Comparison of ENCODE assay signal across 8 cellular contexts in the genomic region with DNA sequence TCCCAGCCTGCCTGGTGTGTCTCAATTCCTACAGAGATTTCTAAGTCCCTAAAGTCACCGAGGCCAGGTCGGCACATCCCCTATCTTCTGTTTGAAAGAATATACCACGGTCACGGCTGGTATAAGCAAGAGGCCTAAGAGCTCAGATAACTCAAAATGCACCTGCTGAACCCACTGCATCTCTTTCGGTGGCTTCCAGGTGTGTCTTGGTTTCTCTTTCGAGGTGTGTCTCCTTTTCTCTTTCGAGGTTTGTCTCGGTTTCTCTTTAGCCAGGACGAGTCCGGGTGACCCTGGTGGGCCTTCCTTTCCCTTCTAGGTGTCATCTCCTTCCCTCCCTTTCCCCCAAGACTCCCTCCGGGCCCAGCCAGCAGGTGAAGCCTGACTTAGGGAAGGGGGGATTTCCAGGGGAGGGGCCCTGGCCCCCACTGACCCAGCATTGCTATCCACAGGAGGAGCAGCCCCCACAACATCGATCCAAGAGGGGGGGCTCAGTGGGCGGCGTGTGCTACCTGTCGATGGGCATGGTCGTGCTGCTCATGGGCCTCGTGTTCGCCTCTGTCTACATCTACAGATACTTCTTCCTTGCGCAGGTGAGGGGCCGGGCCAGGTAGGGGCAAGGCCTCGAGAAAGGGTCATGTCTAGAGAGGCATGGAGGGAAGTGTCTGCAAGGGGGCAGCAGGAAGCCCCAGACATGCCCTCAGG. TPM values are rescaled to one million over a fixed set of nuclear protein-coding genes. Genes with fewer than 3 reads are reported as not detected.
DNase-seq lines count a peak whose midpoint lies in the region; ATAC-seq and TF ChIP-seq lines count a peak whose summit lies in the region.
"Had no signal": no experiment of that assay in that cellular context is flagged by ENCODE, and none has a peak within 500 bp of the region (broad histone marks: within the 10 kb centered on the region; RNA-seq: fewer than 3 reads in every experiment).

No MANE protein-coding gene starts in this region.

- H4K8ac ChIP-seq in trophoblast cell (ENCODE audit: low read depth, low read length), result no peak overlapping the region

- H4K91ac ChIP-seq in trophoblast cell (ENCODE audit: low read depth, low read length), result no peak overlapping the region

- no peak overlapping the region for H3K23ac ChIP-seq in trophoblast cell (ENCODE audit: low read length)

- POLR2A ChIA-PET in MCF 10A (lab: Yijun Ruan, JAX), result interaction anchor here (0.7 kb wide), 1 partner anchor 22 kb away, joined by 3 read pairs; no protein-coding TSS in a partner anchor

- H3K27ac Mint-ChIP-seq in MCF 10A (ENCODE audit: low read depth, unreplicated experiment), result no peak overlapping the region
- H3K27ac Mint-ChIP-seq: mesothelial cell of epicardium had no signal

- no CpG with 5 or more reads among the region's 21 CpGs for WGBS in trophoblast cell (ENCODE audit: extremely low coverage, insufficient coverage, insufficient read length)

- H3K79me2 ChIP-seq in KMS-11 (ENCODE audit: insufficient read depth, low read depth), result peaks cover 68% of the 10 kb centered on the region
- H3K79me2 ChIP-seq in trophoblast cell (ENCODE audit: control insufficient read depth, insufficient read depth, low read length, poor library complexity), result peaks cover 15% of the 10 kb centered on the region

- ATAC-seq in GM18873 (IDR thresholded peaks at IDR 0.05; ENCODE audit: low FRiP score, unreplicated experiment) (peak; percentile 64), GM21825 (IDR thresholded peaks at IDR 0.05; ENCODE audit: unreplicated experiment) (peak; percentile 54)

- CTCF ChIA-PET in MCF 10A (lab: Yijun Ruan, JAX), result interaction anchor here (0.6 to 0.8 kb wide), 3 partner anchors 123 to 662 kb away, joined by 3 to 5 read pairs (median 4); partner anchors contain the start of gene SPATA3

- H2BK12ac ChIP-seq in trophoblast cell (ENCODE audit: low read length), result no peak overlapping the region

- no peaks in the 10 kb centered on the region for H3K9me3 Mint-ChIP-seq in MCF 10A (ENCODE audit: unreplicated experiment)
- H3K9me3 Mint-ChIP-seq: mesothelial cell of epicardium had no signal

- H3K9ac ChIP-seq in KMS-11 (peak overlapping the region; percentile 86; the same call in 1 of the 2 replicates), trophoblast cell (ENCODE audit: low read length) (no peak overlapping the region)

- H3K9me3 ChIP-seq in trophoblast cell (ENCODE audit: insufficient read depth, low read depth, low read length), result peaks cover 2% of the 10 kb centered on the region

- no peak overlapping the region for H2BK120ac ChIP-seq in trophoblast cell (ENCODE audit: insufficient read depth, low read length, poor library complexity)

- H4K12ac ChIP-seq in trophoblast cell (ENCODE audit: low read depth, low read length), result no peak overlapping the region

- H3K14ac ChIP-seq in trophoblast cell (ENCODE audit: low read length), result no peak overlapping the region

- H3K27me3 ChIP-seq in KMS-11 (ENCODE audit: insufficient read depth, low read depth) (no peaks in the 10 kb centered on the region), trophoblast cell (ENCODE audit: insufficient read depth, low read length) (no peaks in the 10 kb centered on the region)

- TF ChIP-seq CTCF in KMS-11 (conservative IDR thresholded peaks at IDR 0.05; ENCODE audit: low read depth, low read length), result no peak
- TF ChIP-seq CTCF in MCF 10A (IDR thresholded peaks at IDR 0.05; ENCODE audit: unreplicated experiment), result no peak

- H3K4me1 ChIP-seq in KMS-11 (ENCODE audit: low read depth, poor library complexity, severe bottlenecking), result peaks cover 83% of the 10 kb centered on the region
- peaks cover 47 to 48% of the 10 kb centered on the region in 2 experiments for H3K4me1 ChIP-seq in trophoblast cell (ENCODE audit: control insufficient read depth in 1 of 2, insufficient read depth in 2 of 2, low read length in 2 of 2)

- H2AK5ac ChIP-seq in trophoblast cell (ENCODE audit: low read length), result no peak overlapping the region

- no peaks in the 10 kb centered on the region for H3K36me3 Mint-ChIP-seq in MCF 10A (ENCODE audit: insufficient read depth, unreplicated experiment)

- peak overlapping the region; percentile 12 for H3K4ac ChIP-seq in trophoblast cell (ENCODE audit: low read depth, low read length)

- H4K20me1 ChIP-seq in KMS-11 (ENCODE audit: insufficient read depth), result no peaks in the 10 kb centered on the region

- H3K4me3 ChIP-seq in KMS-11 (IDR thresholded peaks at IDR 0.05; ENCODE audit: insufficient read depth, low read depth, low read length) (peak overlapping the region; percentile 48), trophoblast cell (ENCODE audit: low read depth, low read length) (no peak overlapping the region)

- no peak overlapping the region for H2AFZ ChIP-seq in KMS-11 (ENCODE audit: low read depth)
- no peak overlapping the region for H2AFZ ChIP-seq in trophoblast cell (ENCODE audit: insufficient read depth, low read length, poor library complexity)

- H3K4me2 ChIP-seq in KMS-11 (peak overlapping the region; percentile 99), trophoblast cell (ENCODE audit: low read length) (no peak overlapping the region)

- H3K36me3 ChIP-seq in KMS-11 (ENCODE audit: insufficient read depth), result peaks cover 12% of the 10 kb centered on the region; the same call in 1 of the 2 replicates
- H3K36me3 ChIP-seq in trophoblast cell (ENCODE audit: control insufficient read depth in 1 of 2, insufficient read depth in 2 of 2, low read length in 2 of 2), result peaks cover 51 to 57% of the 10 kb centered on the region in 2 experiments

- no TSS peak for BruUV-seq in MCF 10A (replicated peaks; lab: Mats Ljungman, UMichigan)

- H3K4me3 Mint-ChIP-seq in MCF 10A (ENCODE audit: unreplicated experiment), result no peak overlapping the region
- H3K4me3 Mint-ChIP-seq: mesothelial cell of epicardium had no signal

- no peaks in the 10 kb centered on the region for H3K4me1 Mint-ChIP-seq in MCF 10A (ENCODE audit: insufficient read depth, unreplicated experiment)

- peaks cover 38% of the 10 kb centered on the region for H3K79me1 ChIP-seq in trophoblast cell (ENCODE audit: low read length)

- peak overlapping the region; percentile 2 for H3K18ac ChIP-seq in trophoblast cell (ENCODE audit: low read length)

- intact Hi-C loops in MCF 10A (cut with micrococcal nuclease), result no loop called here

- H2BK5ac ChIP-seq in trophoblast cell (ENCODE audit: low read depth, low read length, poor library complexity), result no peak overlapping the region

- H3K27me3 Mint-ChIP-seq in MCF 10A (ENCODE audit: insufficient read depth, unreplicated experiment), result no peaks in the 10 kb centered on the region

- H3K27ac ChIP-seq in KMS-11 (peak overlapping the region; percentile 87), trophoblast cell (ENCODE audit: low read depth, low read length) (no peak overlapping the region)

- DNase-seq in trophoblast cell (no peak), NCI-H1105 treated with DMSO at 0.1 percent for 48 hours (lab: John Stamatoyannopoulos, UW) (no peak), MCF 10A (ENCODE audit: unreplicated experiment) (no peak), HuH-7.5 (ENCODE audit: low spot score) (no peak)

RNA-seq across cellular contexts. Expression of gene ITM2C, which starts 8.4 kb away (rescaled TPM):
- 306 and 337 TPM in 2 replicates for polyA plus RNA-seq in trophoblast cell (2013)
- total RNA-seq in MCF 10A (2022), result 20.4 and 21.9 TPM in 2 replicates

RNA-seq across cellular contexts. Expression of gene GPR55, which starts 51.9 kb away (rescaled TPM):
- polyA plus RNA-seq in trophoblast cell (2013), result 0.07 and 0.08 TPM in 2 replicates
- not detected in 2 replicates for total RNA-seq in MCF 10A (2022)
- total RNA-seq: mesothelial cell of epicardium had no signal
